ENCODE assay signal across 8 cellular contexts in genomic region chrX:153970398-153971123, GRCh38. TPM values are rescaled to one million over a fixed set of nuclear protein-coding genes. Genes with fewer than 3 reads are reported as not detected.
DNase-seq lines count a peak whose midpoint lies in the region; ATAC-seq and TF ChIP-seq lines count a peak whose summit lies in the region.

No MANE protein-coding gene starts in this region.

- CTCF ChIA-PET in PC-9 (lab: Charles Lee) (interaction anchor here (0.6 kb wide), 2 partner anchors 127 to 851 kb away, joined by 4 to 5 read pairs; no protein-coding TSS in a partner anchor), mammary epithelial cell (lab: Charles Lee; ENCODE audit: low non-redundant PET) (no interaction called here)

- in situ Hi-C loops in mammary epithelial cell (cut with MboI; ENCODE audit: low sequenced_read_pairs in 2 of 2), result loop anchor here in 1 of 2 donors (25.0 kb wide), 1 partner anchor 208 kb away; the partner anchor contains the start of gene PLXNB3

- peak overlapping the region; percentile 99 for H3K9ac ChIP-seq in mammary epithelial cell (ENCODE audit: insufficient read depth, low read length)

- BruUV-seq in PC-9 (replicated peaks; lab: Mats Ljungman, UMichigan), result TSS peak; percentile 45
- BruUV-seq in mammary epithelial cell (replicated peaks; lab: Mats Ljungman, UMichigan), result TSS peak; percentile 70

- H3F3A ChIP-seq in PC-9 (ENCODE audit: insufficient read depth, low read depth), result peaks cover 9% of the 10 kb centered on the region; the same call in 1 of the 2 replicates

- intact Hi-C loops in PC-9 (cut with micrococcal nuclease; ENCODE audit: unreplicated experiment) (loop anchor here (1.0 to 2.0 kb wide), 4 partner anchors 32 to 577 kb away; partner anchors contain the start of genes EMD, IKBKG and MECP2), mammary epithelial cell (cut with micrococcal nuclease) (loop anchor here (1.0 to 2.0 kb wide), 2 partner anchors 42 to 49 kb away; partner anchors contain the start of gene IRAK1), spleen (cut with DNase I; ENCODE audit: low total_unique reads) (no loop called here)

- H4K20me1 ChIP-seq in PC-9 (ENCODE audit: insufficient read depth), result peaks cover 43% of the 10 kb centered on the region
- no peaks in the 10 kb centered on the region for H4K20me1 ChIP-seq in mammary epithelial cell (ENCODE audit: insufficient read depth, low read length)

- whole genome bisulfite sequencing in mammary epithelial cell (ENCODE audit: low coverage, missing lambda C conversion rate), result 44% methylated on average over 16 of the region's 47 CpGs
- WGBS in spleen, 5 donors, result 0 to 11% (median 1%) methylated on average over 17 to 47 of the region's 47 CpGs

- DNase-seq in activated effector memory CD4-positive, alpha-beta T cell treated with Interleukin-2 at 50 U/mL for 16 hours, result peak; percentile 33
- no peak for DNase-seq in activated effector memory CD4-positive, alpha-beta T cell treated with anti-CD3 and anti-CD28 coated beads, Interleukin-2, amount 50 U/mL, for 16 hours
- DNase-seq in PC-9 (peak in 1 of 2 experiments; percentile 33), mammary epithelial cell (peak; percentile 47), islet precursor cell (peak; percentile 77), spleen (peak; percentile 90), GDM1 (lab: John Stamatoyannopoulos, UW) (no peak)

- H3K4me3 ChIP-seq in PC-9 (peak overlapping the region; percentile 92), mammary epithelial cell (replicated peaks in 1 of 3; ENCODE audit: insufficient read depth in 1 of 3, low read depth in 2 of 3, low read length in 3 of 3) (peak overlapping the region; percentile 57 to 85 (median 72)), spleen (peak overlapping the region; percentile 73 to 97 (median 79))

- dilution Hi-C loops in mammary epithelial cell (cut with HindIII; ENCODE audit: low sequenced_read_pairs), result no loop called here

- POLR2A ChIA-PET in PC-9 (lab: Charles Lee; ENCODE audit: unreplicated experiment), result interaction anchor here (0.5 to 1.0 kb wide), 4 partner anchors 25 to 577 kb away, joined by 6 to 22 read pairs (median 8); partner anchors contain the start of genes IKBKG and SLC10A3

- no peak for TF ChIP-seq CTCF in PC-9 (conservative IDR thresholded peaks at IDR 0.05)
- no peak for TF ChIP-seq CTCF in mammary epithelial cell (conservative IDR thresholded peaks at IDR 0.05 in 1 of 2, IDR thresholded peaks at IDR 0.05 in 1 of 2; ENCODE audit: extremely low read depth in 1 of 2, insufficient read depth in 1 of 2, low read depth in 1 of 2, low read length in 2 of 2)
- TF ChIP-seq CTCF in spleen (IDR thresholded peaks at IDR 0.05 in 8 of 11, conservative IDR thresholded peaks at IDR 0.05 in 3 of 11), result no peak

- no peaks in the 10 kb centered on the region for H3K9me2 ChIP-seq in PC-9 (ENCODE audit: insufficient read depth)

- H3K4me2 ChIP-seq in PC-9 (peak overlapping the region; percentile 89), mammary epithelial cell (ENCODE audit: insufficient read depth, low read depth, low read length) (peak overlapping the region; percentile 89)

- H3K36me3 ChIP-seq in PC-9 (ENCODE audit: low read depth) (no peaks in the 10 kb centered on the region), mammary epithelial cell (ENCODE audit: insufficient read depth, low read length) (no peaks in the 10 kb centered on the region), spleen (no peaks in the 10 kb centered on the region)

- TF ChIP-seq POLR2A in spleen (IDR thresholded peaks at IDR 0.05), result no peak

- H3K9me3 ChIP-seq in PC-9 (ENCODE audit: insufficient read depth, low read depth) (no peaks in the 10 kb centered on the region), mammary epithelial cell (replicated peaks; ENCODE audit: insufficient read depth, low read length) (no peaks in the 10 kb centered on the region), spleen (no peaks in the 10 kb centered on the region)

- H3K27ac ChIP-seq in PC-9 (peak overlapping the region; percentile 99), mammary epithelial cell (ENCODE audit: insufficient read depth, low read depth, low read length) (peak overlapping the region; percentile 97), spleen (peak overlapping the region; percentile 98 to 100 (median 99))

- H3K79me2 ChIP-seq in PC-9 (ENCODE audit: low read depth), result peaks cover 67% of the 10 kb centered on the region
- H3K79me2 ChIP-seq in mammary epithelial cell (ENCODE audit: insufficient read depth, low read length), result peaks cover 68% of the 10 kb centered on the region

- H3K27me3 ChIP-seq in PC-9 (ENCODE audit: insufficient read depth, low read depth), result no peaks in the 10 kb centered on the region
- no peaks in the 10 kb centered on the region for H3K27me3 ChIP-seq in mammary epithelial cell (ENCODE audit: insufficient read depth, low read length)
- H3K27me3 ChIP-seq in spleen (replicated peaks in 1 of 7), result no peaks in the 10 kb centered on the region

- peak; percentile 2 for ATAC-seq in HG03342 (IDR thresholded peaks at IDR 0.05; ENCODE audit: unreplicated experiment)

- H3K4me1 ChIP-seq in PC-9 (replicated peaks; ENCODE audit: insufficient read depth) (peaks cover 13% of the 10 kb centered on the region), mammary epithelial cell (ENCODE audit: insufficient read depth, low read length) (peaks cover 22% of the 10 kb centered on the region), spleen (peaks cover 31 to 69% (median 65%) of the 10 kb centered on the region in 6 donors)

- H2AFZ ChIP-seq in PC-9 (no peak overlapping the region), mammary epithelial cell (ENCODE audit: low read depth, low read length) (peak overlapping the region; percentile 42)

RNA-seq across cellular contexts. Expression of gene HCFC1, which starts 1.1 kb away (rescaled TPM):
- 67.1 and 79.9 TPM in 2 replicates for total RNA-seq in PC-9 (2021)
- 10 to 100 TPM; 21.8 to 47.6 TPM for total RNA-seq in mammary epithelial cell
- polyA plus RNA-seq in mammary epithelial cell, result 8.4 TPM
- polyA minus RNA-seq in mammary epithelial cell, result 98.5 TPM
- total RNA-seq in spleen, result 10 to 100 TPM; 50.6 to 86.5 (median 62.1) TPM
- 10 to 100 TPM in 2 of 3 donors, 1 to 10 TPM in 1; 9.5 to 22.7 (median 11.4) TPM for polyA plus RNA-seq in spleen

RNA-seq across cellular contexts. Expression of gene TMEM187, which starts 2.0 kb away (rescaled TPM):
- total RNA-seq in PC-9 (2021) (20.1 and 30.8 TPM in 2 replicates), mammary epithelial cell (1 to 10 TPM; 5.7 to 9.2 TPM), spleen (10 to 100 TPM in 1 of 7 donors, 1 to 10 TPM in 6; 2.0 to 12.2 (median 6.2) TPM)
- polyA plus RNA-seq in mammary epithelial cell (4.6 TPM), spleen (1 to 10 TPM; 3.3 to 7.4 (median 4.9) TPM)
- polyA minus RNA-seq in mammary epithelial cell, result 1.1 TPM

RNA-seq across cellular contexts. Expression of gene RENBP, which starts 26.1 kb away (rescaled TPM):
- total RNA-seq in PC-9 (2021) (6.8 and 6.9 TPM in 2 replicates), mammary epithelial cell (not detected), spleen (100 to 1,000 TPM in 1 of 7 donors, 10 to 100 TPM in 6; 42.0 to 105 (median 63.6) TPM)
- polyA plus RNA-seq in mammary epithelial cell (not detected), spleen (10 to 100 TPM; 44.3 to 91.3 (median 47.9) TPM)
- polyA minus RNA-seq in mammary epithelial cell, result not detected

RNA-seq across cellular contexts. Expression of gene NAA10, which starts 35.7 kb away (rescaled TPM):
- total RNA-seq in PC-9 (2021) (181 and 189 TPM in 2 replicates), mammary epithelial cell (100 to 1,000 TPM in 1 of 2 donors, 10 to 100 TPM in 1; 90.4 to 115 TPM), spleen (10 to 100 TPM; 56.4 to 89.1 (median 85.5) TPM)
- polyA plus RNA-seq in mammary epithelial cell (193 TPM), spleen (100 to 1,000 TPM; 123 to 174 (median 168) TPM)
- polyA minus RNA-seq in mammary epithelial cell, result 94.6 TPM

RNA-seq across cellular contexts. Expression of gene ARHGAP4, which starts 44.5 kb away (rescaled TPM):
- total RNA-seq in PC-9 (2021) (47.0 and 86.0 TPM in 2 replicates), mammary epithelial cell (1 to 10 TPM; 1.3 to 2.3 TPM), spleen (100 to 1,000 TPM; 176 to 317 (median 236) TPM)
- polyA plus RNA-seq in mammary epithelial cell (0.66 TPM), spleen (100 to 1,000 TPM; 297 to 713 (median 635) TPM)
- 3.4 TPM for polyA minus RNA-seq in mammary epithelial cell

Comparison
In these comparisons a context has a peak if more than half of its experiments do, and no peak if none do; other contexts are left out.
1. DNase-seq: peak in activated effector memory CD4-positive, alpha-beta T cell treated with Interleukin-2 at 50 U/mL for 16 hours (single experiment), mammary epithelial cell (single experiment), islet precursor cell (single experiment) and spleen (single experiment); none in activated effector memory CD4-positive, alpha-beta T cell treated with anti-CD3 and anti-CD28 coated beads, Interleukin-2, amount 50 U/mL, for 16 hours (single experiment) and GDM1 (single experiment).
2. Peak in every context shown above with its lines, with median percentiles within 50 percentile points of each other: H3K27ac ChIP-seq and H3K4me3 ChIP-seq.